Comparison of ENCODE assay signal across 9 cellular contexts in genomic region chr12:12983420-12984035, GRCh38. TPM values are rescaled to one million over a fixed set of nuclear protein-coding genes. Genes with fewer than 3 reads are reported as not detected.
DNase-seq lines count a peak whose midpoint lies in the region; ATAC-seq, FAIRE-seq and TF ChIP-seq lines count a peak whose summit lies in the region.
"Had no signal": no experiment of that assay in that cellular context is flagged by ENCODE, and none has a peak within 500 bp of the region (broad histone marks: within the 10 kb centered on the region; RNA-seq: fewer than 3 reads in every experiment).

No MANE protein-coding gene starts in this region.

- no peaks in the 10 kb centered on the region for H3K9me3 ChIP-seq in HEK293 (ENCODE audit: control insufficient read depth, insufficient read depth, low read depth, low read length)
- H3K9me3 ChIP-seq in pancreas: no peaks in the 10 kb centered on the region
- H3K9me3 ChIP-seq in MG63: no peaks in the 10 kb centered on the region

- DNase-seq in CD14-positive monocyte (ENCODE audit: low spot score) (no peak), fibroblast of the conjunctiva (ENCODE audit: low read depth) (peak; percentile 51), pancreas (peak in 1 of 6 donors; percentile 25), UCSD-AML1 (lab: John Stamatoyannopoulos, UW; ENCODE audit: unreplicated experiment) (no peak), MG63 (no peak)

- ATAC-seq in SK-N-SH treated with all-trans-retinoic acid at 6 μM for 48 hours (peak; percentile 52), pancreas (peak in 3 of 4 donors; percentile 80 to 84 (median 83)), GM21737 (IDR thresholded peaks at IDR 0.05; ENCODE audit: unreplicated experiment) (no peak)

- POLR2A ChIA-PET in HEK293 (lab: Yijun Ruan, JAX): no interaction called here

- H3K4me1 ChIP-seq in HEK293 (ENCODE audit: control insufficient read depth, insufficient read depth, low read length) (no peaks in the 10 kb centered on the region), pancreas (no peaks in the 10 kb centered on the region)

- no peak overlapping the region for H3K27ac Mint-ChIP-seq in CD14-positive monocyte

- CTCF ChIA-PET in HEK293 (lab: Yijun Ruan, JAX): interaction anchor here (0.6 to 6.6 kb wide), 20 partner anchors 8 to 278 kb away, joined by 3 to 56 read pairs (median 4); no protein-coding TSS in a partner anchor

- peaks cover 34 to 84% of the 10 kb centered on the region in 2 experiments for H3K36me3 ChIP-seq in HEK293 (ENCODE audit: control insufficient read depth in 2 of 2, insufficient read depth in 1 of 2, low read length in 2 of 2)
- H3K36me3 ChIP-seq in pancreas: peaks cover 0 to 51% (median 5%) of the 10 kb centered on the region in 3 donors
- H3K36me3 ChIP-seq in MG63: peaks cover 37% of the 10 kb centered on the region

- WGBS in pancreas, 2 donors: 46 to 63% methylated on average over 9 of the region's 9 CpGs

- no peak overlapping the region for H3K27ac ChIP-seq in HEK293 (ENCODE audit: extremely low read depth, low read depth, low read length)
- no peak overlapping the region for H3K27ac ChIP-seq in pancreas

- no peaks in the 10 kb centered on the region for H3K9me3 Mint-ChIP-seq in CD14-positive monocyte

- peaks cover 0 to 1% (median 0%) of the 10 kb centered on the region in 3 donors for H3K27me3 Mint-ChIP-seq in CD14-positive monocyte (ENCODE audit: low read depth in 3 of 3)

- no peaks in the 10 kb centered on the region for H3K4me1 Mint-ChIP-seq in CD14-positive monocyte

- TF ChIP-seq CTCF in CD14-positive monocyte (IDR thresholded peaks at IDR 0.05) (peak; percentile 57), HEK293 (tag by site-specific recombination; IDR thresholded peaks at IDR 0.05) (no peak), pancreas (IDR thresholded peaks at IDR 0.05) (peak in 2 of 4 donors; percentile 26 to 34)

- H3K36me3 Mint-ChIP-seq in CD14-positive monocyte: peaks cover 46 to 57% of the 10 kb centered on the region in 2 donors

- no peak for FAIRE-seq in pancreas (lab: Jason Lieb, UNC)

- H3K4me3 ChIP-seq in HEK293 (ENCODE audit: low read depth, low read length): no peak overlapping the region
- no peak overlapping the region for H3K4me3 ChIP-seq in pancreas
- no peak overlapping the region for H3K4me3 ChIP-seq in MG63

- H3K4me3 Mint-ChIP-seq in CD14-positive monocyte: no peak overlapping the region

- H3K27me3 ChIP-seq in pancreas (no peaks in the 10 kb centered on the region), MG63 (no peaks in the 10 kb centered on the region)

- intact Hi-C loops in CD14-positive monocyte (cut with micrococcal nuclease) (loop anchor here (5.0 to 10.0 kb wide), 2 partner anchors 66 to 69 kb away; no protein-coding TSS in a partner anchor), pancreas (cut with DNase I) (no loop called here)

TF ChIP-seq in HEK293, 187 proteins besides CTCF, POLR2A, EP300 and RAD21 (continues in another document):
- no peak for TF ChIP-seq ZNF768 (tag by site-specific recombination; IDR thresholded peaks at IDR 0.05)
- TF ChIP-seq ZNF114 (tag by site-specific recombination; IDR thresholded peaks at IDR 0.05): no peak
- TF ChIP-seq PRDM2 (tag by site-specific recombination; IDR thresholded peaks at IDR 0.05; ENCODE audit: borderline replicate concordance): no peak

TF ChIP-seq in SK-N-SH treated with all-trans-retinoic acid at 6 μM for 48 hours, 23 proteins besides CTCF, POLR2A, EP300 and RAD21:
- TF ChIP-seq ZNF70 (CRISPR knock-in tag; IDR thresholded peaks at IDR 0.05): no peak
- TF ChIP-seq BACH2 (CRISPR knock-in tag; IDR thresholded peaks at IDR 0.05; ENCODE audit: borderline replicate concordance): no peak
- TF ChIP-seq ISL1 (CRISPR knock-in tag; IDR thresholded peaks at IDR 0.05): no peak
- no peak for TF ChIP-seq ZFP30 (CRISPR knock-in tag; IDR thresholded peaks at IDR 0.05)
- TF ChIP-seq ZNF565 (CRISPR knock-in tag; conservative IDR thresholded peaks at IDR 0.05; ENCODE audit: low read depth): no peak
- TF ChIP-seq ZC3H10 (CRISPR knock-in tag; IDR thresholded peaks at IDR 0.05): no peak
- TF ChIP-seq TOX (CRISPR knock-in tag; IDR thresholded peaks at IDR 0.05; ENCODE audit: borderline replicate concordance): no peak
- TF ChIP-seq POU6F1 (CRISPR knock-in tag; IDR thresholded peaks at IDR 0.05; ENCODE audit: borderline replicate concordance, low read depth): no peak
- TF ChIP-seq RARB (CRISPR knock-in tag; IDR thresholded peaks at IDR 0.05): no peak
- TF ChIP-seq TCF4 (CRISPR knock-in tag; IDR thresholded peaks at IDR 0.05; ENCODE audit: borderline replicate concordance): no peak
- TF ChIP-seq ARNTL (CRISPR knock-in tag; IDR thresholded peaks at IDR 0.05; ENCODE audit: borderline replicate concordance, low read depth): no peak
- no peak for TF ChIP-seq ZFP3 (CRISPR knock-in tag; IDR thresholded peaks at IDR 0.05)
- TF ChIP-seq CSDC2 (CRISPR knock-in tag; IDR thresholded peaks at IDR 0.05): no peak

RNA-seq across cellular contexts. Expression of gene HEBP1, which starts 16.5 kb away (rescaled TPM):
- polyA plus RNA-seq in CD14-positive monocyte (10 to 100 TPM; 71.3 to 89.3 TPM), pancreas (10 to 100 TPM; 25.8 to 41.6 TPM)
- 10 to 100 TPM; 37.4 to 57.6 (median 49.1) TPM for total RNA-seq in pancreas
- total RNA-seq in MG63 (2014; rRNA removed; shearing (Covaris generic); ENCODE audit: low replicate concordance): 5.6 and 16.1 TPM in 2 replicates

RNA-seq across cellular contexts. Expression of gene GPRC5D, which starts 31.6 kb away (rescaled TPM):
- polyA plus RNA-seq in CD14-positive monocyte (not detected), pancreas (under 1 TPM; 0.33 to 0.42 TPM)
- total RNA-seq in pancreas: under 1 TPM in 1 of 6 donors, not detected in 5; 0.24 TPM
- total RNA-seq in MG63 (2014; rRNA removed; shearing (Covaris generic); ENCODE audit: low replicate concordance): not detected in 2 replicates
- total RNA-seq: NCI-H460 had no signal

Comparison
In these comparisons a context has a peak if more than half of its experiments do, and no peak if none do; other contexts are left out.
1. intact Hi-C loops: an anchor here in CD14-positive monocyte (5.0 to 10.0 kb wide); none called in pancreas.